12 cellular contexts compared by ENCODE assay signal in the genomic region with DNA sequence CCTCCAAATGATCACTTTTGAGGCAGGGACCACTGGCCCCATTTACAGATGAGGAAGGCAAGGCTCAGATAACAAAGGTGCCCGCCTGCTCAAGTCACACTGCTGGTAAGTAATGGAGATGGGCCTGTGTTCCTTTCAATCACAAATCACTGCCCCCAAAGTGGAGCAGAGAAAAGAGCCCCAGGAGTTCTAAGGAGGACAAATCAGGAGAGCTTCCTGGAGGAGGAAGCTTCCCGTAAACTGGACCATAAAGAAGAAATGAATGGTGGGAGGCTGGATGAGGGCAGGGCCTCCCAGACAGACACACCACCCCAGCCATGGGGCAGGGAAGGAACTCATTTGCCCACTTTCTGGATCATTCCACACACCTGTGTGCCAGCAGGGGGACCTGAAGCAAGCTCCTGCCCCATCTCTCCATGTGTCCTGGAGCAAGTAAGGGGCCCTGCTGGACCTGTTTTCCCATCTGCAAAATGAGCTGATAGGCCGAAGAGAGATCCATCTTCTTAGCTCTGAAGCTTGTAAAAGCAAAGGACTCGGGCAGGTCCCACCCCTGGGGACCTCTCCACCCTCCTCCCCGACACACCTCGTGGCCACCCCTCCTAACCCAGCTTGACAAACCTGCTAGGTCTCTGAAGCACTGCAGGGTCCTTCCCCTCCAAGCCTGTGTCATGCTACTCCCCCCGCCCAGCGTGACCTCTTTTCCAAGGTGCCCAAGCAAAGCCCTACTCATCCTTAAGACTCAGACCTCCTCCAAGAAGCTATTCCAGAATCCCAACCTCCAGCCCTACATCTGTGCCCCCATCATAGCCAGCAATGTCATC. TPM values are rescaled to one million over a fixed set of nuclear protein-coding genes. Genes with fewer than 3 reads are reported as not detected.
DNase-seq lines count a peak whose midpoint lies in the region; ATAC-seq and TF ChIP-seq lines count a peak whose summit lies in the region.
"Had no signal": no experiment of that assay in that cellular context is flagged by ENCODE, and none has a peak within 500 bp of the region (broad histone marks: within the 10 kb centered on the region; RNA-seq: fewer than 3 reads in every experiment).

No MANE protein-coding gene starts in this region.

- peak overlapping the region; percentile 8; the same call in 1 of the 2 replicates for H3K27ac ChIP-seq in PC-9
- peak overlapping the region; percentile 93 for H3K27ac ChIP-seq in effector memory CD4-positive, alpha-beta T cell (ENCODE audit: insufficient read depth, low read length, poor library complexity, severe bottlenecking)
- H3K27ac ChIP-seq in temporal lobe (ENCODE audit: low read depth, low read length): peak overlapping the region; percentile 98
- H3K27ac ChIP-seq in neural progenitor cell: no peak overlapping the region

- H3K9me3 ChIP-seq in PC-9 (ENCODE audit: insufficient read depth, low read depth) (no peaks in the 10 kb centered on the region), neural progenitor cell (ENCODE audit: low read depth) (no peaks in the 10 kb centered on the region)
- H3K9me3 ChIP-seq in effector memory CD4-positive, alpha-beta T cell (ENCODE audit: control insufficient read depth, low read length): no peaks in the 10 kb centered on the region
- H3K9me3 ChIP-seq: body of pancreas had no signal

- intact Hi-C loops in activated naive CD4-positive, alpha-beta T cell treated with anti-CD3 and anti-CD28 coated beads for 36 hours (cut with micrococcal nuclease): loop anchor here (5.0 kb wide), 1 partner anchor 260 kb away; no protein-coding TSS in a partner anchor
- intact Hi-C loops in PC-9 (cut with micrococcal nuclease; ENCODE audit: unreplicated experiment): no loop called here

- CTCF ChIA-PET in activated naive CD4-positive, alpha-beta T cell treated with anti-CD3 and anti-CD28 coated beads for 36 hours (lab: Charles Lee): interaction anchor here (0.6 to 3.0 kb wide), 6 partner anchors 8 to 50 kb away, joined by 3 to 16 read pairs (median 6); no protein-coding TSS in a partner anchor
- CTCF ChIA-PET in PC-9 (lab: Charles Lee): interaction anchor here (1.0 kb wide), 1 partner anchor 9 kb away, joined by 3 read pairs; no protein-coding TSS in a partner anchor

- H3K27me3 Mint-ChIP-seq in activated naive CD4-positive, alpha-beta T cell treated with anti-CD3 and anti-CD28 coated beads for 36 hours (ENCODE audit: low read depth): no peaks in the 10 kb centered on the region
- H3K27me3 Mint-ChIP-seq in neural progenitor cell (ENCODE audit: insufficient read depth, low read depth): peaks cover 9% of the 10 kb centered on the region

- H3K36me3 ChIP-seq in PC-9 (ENCODE audit: low read depth): no peaks in the 10 kb centered on the region
- H3K36me3 ChIP-seq in effector memory CD4-positive, alpha-beta T cell (ENCODE audit: control insufficient read depth, insufficient read depth, low read length): peaks cover 9% of the 10 kb centered on the region
- no peaks in the 10 kb centered on the region for H3K36me3 ChIP-seq in neural progenitor cell

- no peaks in the 10 kb centered on the region for H3K9me3 Mint-ChIP-seq in activated naive CD4-positive, alpha-beta T cell treated with anti-CD3 and anti-CD28 coated beads for 36 hours
- H3K9me3 Mint-ChIP-seq in neural progenitor cell: no peaks in the 10 kb centered on the region

- H3K9me2 ChIP-seq in PC-9 (ENCODE audit: insufficient read depth): no peaks in the 10 kb centered on the region

- BruUV-seq in PC-9 (replicated peaks; lab: Mats Ljungman, UMichigan): no TSS peak

- peak overlapping the region; percentile 64 for H3K4me3 Mint-ChIP-seq in activated naive CD4-positive, alpha-beta T cell treated with anti-CD3 and anti-CD28 coated beads for 36 hours
- no peak overlapping the region for H3K4me3 Mint-ChIP-seq in neural progenitor cell

- DNase-seq in activated naive CD4-positive, alpha-beta T cell treated with anti-CD3 and anti-CD28 coated beads for 36 hours: peak; percentile 39
- DNase-seq in activated naive CD4-positive, alpha-beta T cell treated with Interleukin-2 at 50 U/mL for 16 hours: no peak
- DNase-seq in PC-9 (peak; percentile 45 to 48), neural progenitor cell (ENCODE audit: low spot score) (no peak), activated gamma-delta T cell treated with Interleukin-2 at 50 U/mL for 16 hours (no peak)
- DNase-seq in effector memory CD4-positive, alpha-beta T cell: no peak
- DNase-seq: body of pancreas, left cardiac atrium, SW 1271 had no signal

- peak overlapping the region; percentile 100 for H3K27ac Mint-ChIP-seq in activated naive CD4-positive, alpha-beta T cell treated with anti-CD3 and anti-CD28 coated beads for 36 hours
- no peak overlapping the region for H3K27ac Mint-ChIP-seq in neural progenitor cell

- peaks cover 81% of the 10 kb centered on the region for H3K4me1 Mint-ChIP-seq in activated naive CD4-positive, alpha-beta T cell treated with anti-CD3 and anti-CD28 coated beads for 36 hours (ENCODE audit: low read depth)
- peaks cover 6% of the 10 kb centered on the region for H3K4me1 Mint-ChIP-seq in neural progenitor cell

- H3K4me1 ChIP-seq in PC-9 (replicated peaks; ENCODE audit: insufficient read depth) (peaks cover 40% of the 10 kb centered on the region), neural progenitor cell (peaks cover 4% of the 10 kb centered on the region)
- H3K4me1 ChIP-seq in effector memory CD4-positive, alpha-beta T cell (ENCODE audit: control insufficient read depth, insufficient read depth, low read length, poor library complexity, severe bottlenecking): peaks cover 74% of the 10 kb centered on the region
- H3K4me1 ChIP-seq: body of pancreas had no signal

- no peaks in the 10 kb centered on the region for H3K27me3 ChIP-seq in PC-9 (ENCODE audit: insufficient read depth, low read depth)
- H3K27me3 ChIP-seq in effector memory CD4-positive, alpha-beta T cell (replicated peaks; ENCODE audit: control insufficient read depth, insufficient read depth, low read length, poor library complexity, severe bottlenecking): no peaks in the 10 kb centered on the region
- no peaks in the 10 kb centered on the region for H3K27me3 ChIP-seq in neural progenitor cell
- H3K27me3 ChIP-seq: body of pancreas had no signal

- no peak for ATAC-seq in HG02885 (IDR thresholded peaks at IDR 0.05; ENCODE audit: poor library complexity, unreplicated experiment)
- ATAC-seq: body of pancreas, left cardiac atrium had no signal

- peaks cover 24% of the 10 kb centered on the region for H3F3A ChIP-seq in PC-9 (ENCODE audit: insufficient read depth, low read depth)
- no peaks in the 10 kb centered on the region for H3F3A ChIP-seq in neural progenitor cell (ENCODE audit: low read depth)

- POLR2A ChIA-PET in PC-9 (lab: Charles Lee; ENCODE audit: unreplicated experiment): interaction anchor here (0.6 kb wide), 1 partner anchor 1448 kb away, joined by 4 read pairs; no protein-coding TSS in a partner anchor

- H3K36me3 Mint-ChIP-seq in activated naive CD4-positive, alpha-beta T cell treated with anti-CD3 and anti-CD28 coated beads for 36 hours (ENCODE audit: low read depth): peaks cover 53% of the 10 kb centered on the region
- no peaks in the 10 kb centered on the region for H3K36me3 Mint-ChIP-seq in neural progenitor cell

- no peak overlapping the region for H3K4me3 ChIP-seq in PC-9
- H3K4me3 ChIP-seq in effector memory CD4-positive, alpha-beta T cell (ENCODE audit: insufficient read depth, low read depth, low read length, poor library complexity, severe bottlenecking): peak overlapping the region; percentile 41
- no peak overlapping the region for H3K4me3 ChIP-seq in neural progenitor cell
- H3K4me3 ChIP-seq: body of pancreas had no signal

- H2AFZ ChIP-seq in PC-9 (no peak overlapping the region), neural progenitor cell (replicated peaks) (no peak overlapping the region)

- H3K9ac ChIP-seq in neural progenitor cell: no peak overlapping the region

- H3K79me2 ChIP-seq in PC-9 (ENCODE audit: low read depth) (no peaks in the 10 kb centered on the region), neural progenitor cell (ENCODE audit: low read depth) (no peaks in the 10 kb centered on the region)

- H4K20me1 ChIP-seq in PC-9 (ENCODE audit: insufficient read depth): no peaks in the 10 kb centered on the region
- no peaks in the 10 kb centered on the region for H4K20me1 ChIP-seq in neural progenitor cell (ENCODE audit: low read depth)

- H3K4me2 ChIP-seq in PC-9 (peak overlapping the region; percentile 36), neural progenitor cell (no peak overlapping the region)

- TF ChIP-seq CTCF in PC-9 (conservative IDR thresholded peaks at IDR 0.05) (no peak; the same call in 1 of the 2 replicates), neural progenitor cell (IDR thresholded peaks at IDR 0.05) (no peak)

RNA-seq across cellular contexts. Expression of gene LAPTM5, which starts 5.5 kb away (rescaled TPM):
- total RNA-seq in activated naive CD4-positive, alpha-beta T cell treated with anti-CD3 and anti-CD28 coated beads for 36 hours: 100 to 1,000 TPM; 205 to 208 TPM
- 4.0 and 5.0 TPM in 2 replicates for total RNA-seq in PC-9 (2021)
- total RNA-seq in temporal lobe: 3.9 TPM
- total RNA-seq in neural progenitor cell (ENCODE audit: low replicate concordance): not detected in 2 replicates

RNA-seq across cellular contexts. Expression of gene MATN1, which starts 28.7 kb away (rescaled TPM):
- total RNA-seq in activated naive CD4-positive, alpha-beta T cell treated with anti-CD3 and anti-CD28 coated beads for 36 hours: under 1 TPM; 0.36 to 0.37 TPM
- total RNA-seq in PC-9 (2021): 0.37 and 0.50 TPM in 2 replicates
- total RNA-seq in temporal lobe: under 0.01 TPM
- total RNA-seq in neural progenitor cell (ENCODE audit: low replicate concordance): 0.09 TPM in 1 of 2 replicates, not detected in the other
- total RNA-seq: glomerular endothelial cell, left cardiac atrium had no signal

Comparison
In these comparisons a context has a peak if more than half of its experiments do, and no peak if none do; other contexts are left out.
1. DNase-seq: peak in activated naive CD4-positive, alpha-beta T cell treated with anti-CD3 and anti-CD28 coated beads for 36 hours (single experiment) and PC-9 (2 of 2); none in activated naive CD4-positive, alpha-beta T cell treated with Interleukin-2 at 50 U/mL for 16 hours (single experiment), effector memory CD4-positive, alpha-beta T cell (0 of 3), neural progenitor cell (single experiment) and activated gamma-delta T cell treated with Interleukin-2 at 50 U/mL for 16 hours (single experiment).
2. RNA of gene LAPTM5, which starts 5.5 kb away (total RNA-seq): 205 to 208 TPM in activated naive CD4-positive, alpha-beta T cell treated with anti-CD3 and anti-CD28 coated beads for 36 hours; 4.0 to 5.0 TPM in PC-9, 3.9 TPM in temporal lobe (single experiment) and not detected in neural progenitor cell; every median in the first group is over 10 times any median in the second.